In genomic region chr6:131063764-131064272, GRCh38 we compare ENCODE assay signal across 8 cellular contexts. TPM values are rescaled to one million over a fixed set of nuclear protein-coding genes. Genes with fewer than 3 reads are reported as not detected.
A peak's percentile ranks its signal among the peaks of the same experiment; 100 is the strongest.
DNase-seq lines count a peak whose midpoint lies in the region; ATAC-seq, FAIRE-seq and TF ChIP-seq lines count a peak whose summit lies in the region.

No MANE protein-coding gene starts in this region.

- H3K4me1 ChIP-seq in GM12878 (ENCODE audit: control insufficient read depth, insufficient read depth, low read length) (peaks cover 6% of the 10 kb centered on the region), mesodermal cell (ENCODE audit: control insufficient read depth, insufficient read depth, low read length, poor library complexity, severe bottlenecking) (peaks cover 7% of the 10 kb centered on the region)

- in situ Hi-C loops in GM12878 (cut with MboI) = no loop called here

- intact Hi-C loops in GM12878 (cut with micrococcal nuclease; ENCODE audit: unreplicated experiment) = loop anchor here (2.0 to 5.0 kb wide), 4 partner anchors 45 to 179 kb away; no protein-coding TSS in a partner anchor

- peak overlapping the region; percentile 61; the same call in 1 of the 2 replicates for H3K9ac ChIP-seq in GM12878 (ENCODE audit: control insufficient read depth, insufficient read depth, low read length)

- no peak for FAIRE-seq in GM12878 (lab: Jason Lieb, UNC)

- 26% methylated on average over 8 of the region's 8 CpGs for WGBS in GM12878 (ENCODE audit: insufficient coverage, insufficient replicate concordance, low lambda C conversion rate, missing lambda C conversion rate)
- WGBS in mesodermal cell (ENCODE audit: insufficient coverage in 2 of 2), 2 experiments = 54 to 55% methylated on average over 7 of the region's 8 CpGs

- H4K20me1 ChIP-seq in GM12878 (ENCODE audit: control insufficient read depth, insufficient read depth) = no peaks in the 10 kb centered on the region; the same call in 1 of the 2 replicates

- POLR2A ChIA-PET in GM12878 (lab: Charles Lee) = interaction anchor here (0.6 kb wide), 1 partner anchor 676 kb away, joined by 6 read pairs; no protein-coding TSS in a partner anchor

- CTCF ChIA-PET in GM12878 (lab: Yijun Ruan, JAX) = no interaction called here

- H3K9me3 ChIP-seq in GM12878 (replicated peaks; ENCODE audit: control insufficient read depth, insufficient read depth, low read length) (no peaks in the 10 kb centered on the region), mesodermal cell (ENCODE audit: control insufficient read depth, low read length) (no peaks in the 10 kb centered on the region)

- no peak for TF ChIP-seq POLR2A in GM12878 (IDR thresholded peaks at IDR 0.05; ENCODE audit: low read depth, low read length)

- RAD21 ChIA-PET in GM12878 (lab: Charles Lee; ENCODE audit: unreplicated experiment) = interaction anchor here (0.6 to 1.4 kb wide), 2 partner anchors 173 to 179 kb away, joined by 3 to 4 read pairs; no protein-coding TSS in a partner anchor

- H3K27me3 ChIP-seq in GM12878 (replicated peaks in 1 of 2; ENCODE audit: control insufficient read depth in 2 of 2, insufficient read depth in 2 of 2, low read length in 1 of 2) = no peaks in the 10 kb centered on the region

- peaks cover 30% of the 10 kb centered on the region for H3K79me2 ChIP-seq in GM12878 (ENCODE audit: control insufficient read depth, insufficient read depth, low read length)

- SMC1A ChIA-PET in GM12878 (lab: Charles Lee; ENCODE audit: uncharacterized antibody, unreplicated experiment) = interaction anchor here (1.0 to 1.6 kb wide), 4 partner anchors 10 to 178 kb away, joined by 3 read pairs; no protein-coding TSS in a partner anchor

- no peaks in the 10 kb centered on the region for H3K36me3 ChIP-seq in GM12878 (ENCODE audit: control insufficient read depth in 2 of 2, insufficient read depth in 2 of 2, low read length in 1 of 2)
- no peaks in the 10 kb centered on the region for H3K36me3 ChIP-seq in mesodermal cell (ENCODE audit: control insufficient read depth, insufficient read depth, low read length)

- TF ChIP-seq RAD21 in GM12878 (IDR thresholded peaks at IDR 0.05; ENCODE audit: insufficient read depth, low read depth, low read length) = no peak

- no TSS peak for BruUV-seq in GM12878 (replicated peaks; lab: Mats Ljungman, UMichigan)

- H3K27ac ChIP-seq in GM12878 (ENCODE audit: control insufficient read depth, insufficient read depth) (peak overlapping the region; percentile 67), mesodermal cell (ENCODE audit: low read depth, low read length, severe bottlenecking) (peak overlapping the region; percentile 82)

- no peak for DNase-seq in GM12878 (ENCODE audit: low read depth, low spot score)
- DNase-seq in kidney tubule cell (ENCODE audit: low spot score) = no peak
- no peak for DNase-seq in amniotic stem cell (lab: John Stamatoyannopoulos, UW)

- H3K4me2 ChIP-seq in GM12878 (ENCODE audit: control insufficient read depth, insufficient read depth) = peak overlapping the region; percentile 70

- no peak for TF ChIP-seq CTCF in GM12878 (IDR thresholded peaks at IDR 0.05 in 2 of 3, conservative IDR thresholded peaks at IDR 0.05 in 1 of 3; ENCODE audit: control insufficient read depth in 2 of 3, extremely low read depth in 1 of 3, insufficient read depth in 1 of 3, low read depth in 3 of 3, low read length in 3 of 3)

- peak overlapping the region; percentile 92 for H2AFZ ChIP-seq in GM12878 (ENCODE audit: control insufficient read depth, low read depth, low read length)

- ATAC-seq in GM18498 (IDR thresholded peaks at IDR 0.05; ENCODE audit: unreplicated experiment) (peak; percentile 1), HG03025 (IDR thresholded peaks at IDR 0.05; ENCODE audit: low FRiP score, unreplicated experiment) (peak; percentile 5), GM12878 (peak; percentile 38), GM18519 (IDR thresholded peaks at IDR 0.05; ENCODE audit: low FRiP score, unreplicated experiment) (no peak), GM21717 (IDR thresholded peaks at IDR 0.05; ENCODE audit: unreplicated experiment) (no peak)

- peak overlapping the region; percentile 88 for H3K4me3 ChIP-seq in GM12878
- peak overlapping the region; percentile 91 for H3K4me3 ChIP-seq in mesodermal cell (ENCODE audit: extremely low read depth, insufficient read depth, low read length, poor library complexity, severe bottlenecking)

- TF ChIP-seq EP300 in GM12878 (IDR thresholded peaks at IDR 0.05; ENCODE audit: borderline replicate concordance in 1 of 2, control insufficient read depth in 1 of 2, low read depth in 2 of 2, low read length in 2 of 2) = peak; percentile 72 to 92; a peak in 3 of 4 replicates

TF ChIP-seq in GM12878, 131 proteins besides CTCF, POLR2A, EP300 and RAD21 (continues in another document):
- no peak for TF ChIP-seq NRF1 (conservative IDR thresholded peaks at IDR 0.05; ENCODE audit: low read depth, low read length)
- no peak for TF ChIP-seq KDM1A (IDR thresholded peaks at IDR 0.05; ENCODE audit: borderline replicate concordance)
- TF ChIP-seq RBBP5 (conservative IDR thresholded peaks at IDR 0.05) = no peak
- peak; percentile 54; the same call in 1 of the 2 replicates for TF ChIP-seq ZBED1 (IDR thresholded peaks at IDR 0.05; ENCODE audit: borderline replicate concordance)
- no peak for TF ChIP-seq GABPA (IDR thresholded peaks at IDR 0.05; ENCODE audit: low read depth)
- no peak for TF ChIP-seq POU2F2 (IDR thresholded peaks at IDR 0.05; ENCODE audit: borderline replicate concordance, low read depth, low read length)
- no peak for TF ChIP-seq HDAC2 (IDR thresholded peaks at IDR 0.05)
- TF ChIP-seq CBX5 (IDR thresholded peaks at IDR 0.05; ENCODE audit: low read depth) = 0 out of 2 replicates have a peak, but pooled peaks have one; percentile 52
- TF ChIP-seq, protein P1, sequence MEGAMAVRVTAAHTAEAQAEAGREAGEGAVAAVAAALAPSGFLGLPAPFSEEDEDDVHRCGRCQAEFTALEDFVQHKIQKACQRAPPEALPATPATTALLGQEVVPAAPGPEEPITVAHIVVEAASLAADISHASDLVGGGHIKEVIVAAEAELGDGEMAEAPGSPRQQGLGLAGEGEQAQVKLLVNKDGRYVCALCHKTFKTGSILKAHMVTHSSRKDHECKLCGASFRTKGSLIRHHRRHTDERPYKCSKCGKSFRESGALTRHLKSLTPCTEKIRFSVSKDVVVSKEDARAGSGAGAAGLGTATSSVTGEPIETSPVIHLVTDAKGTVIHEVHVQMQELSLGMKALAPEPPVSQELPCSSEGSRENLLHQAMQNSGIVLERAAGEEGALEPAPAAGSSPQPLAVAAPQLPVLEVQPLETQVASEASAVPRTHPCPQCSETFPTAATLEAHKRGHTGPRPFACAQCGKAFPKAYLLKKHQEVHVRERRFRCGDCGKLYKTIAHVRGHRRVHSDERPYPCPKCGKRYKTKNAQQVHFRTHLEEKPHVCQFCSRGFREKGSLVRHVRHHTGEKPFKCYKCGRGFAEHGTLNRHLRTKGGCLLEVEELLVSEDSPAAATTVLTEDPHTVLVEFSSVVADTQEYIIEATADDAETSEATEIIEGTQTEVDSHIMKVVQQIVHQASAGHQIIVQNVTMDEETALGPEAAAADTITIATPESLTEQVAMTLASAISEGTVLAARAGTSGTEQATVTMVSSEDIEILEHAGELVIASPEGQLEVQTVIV (IDR thresholded peaks at IDR 0.05; ENCODE audit: borderline replicate concordance, partially characterized antibody) = no peak
- no peak for TF ChIP-seq SIX5 (IDR thresholded peaks at IDR 0.05; ENCODE audit: low read depth, low read length, severe bottlenecking)
- no peak for TF ChIP-seq NR2F1 (conservative IDR thresholded peaks at IDR 0.05)
- no peak for TF ChIP-seq ZNF274 (IDR thresholded peaks at IDR 0.05; ENCODE audit: insufficient read depth, insufficient read length)
- no peak for TF ChIP-seq HDGF (IDR thresholded peaks at IDR 0.05)
- no peak for TF ChIP-seq ZZZ3 (IDR thresholded peaks at IDR 0.05; ENCODE audit: control insufficient read depth, insufficient read length, low read depth)
- 0 out of 2 replicates have a peak, but pooled peaks have one; percentile 42 for TF ChIP-seq TCF7 (IDR thresholded peaks at IDR 0.05; ENCODE audit: borderline replicate concordance)
- no peak for TF ChIP-seq RFX5 (IDR thresholded peaks at IDR 0.05; ENCODE audit: low read depth, low read length)
- 0 out of 2 replicates have a peak, but pooled peaks have one; percentile 46 for TF ChIP-seq CHD2 (IDR thresholded peaks at IDR 0.05; ENCODE audit: borderline replicate concordance, low read depth, low read length)
- peak; percentile 62; the same call in 1 of the 2 replicates for TF ChIP-seq CBFB (IDR thresholded peaks at IDR 0.05; ENCODE audit: low read depth)
- no peak for TF ChIP-seq SMC3 (IDR thresholded peaks at IDR 0.05; ENCODE audit: borderline replicate concordance, low read length)
- TF ChIP-seq CREB1 (IDR thresholded peaks at IDR 0.05; ENCODE audit: low read depth) = peak; percentile 83

RNA-seq across cellular contexts. Expression of gene EPB41L2, which starts 0.8 kb away (rescaled TPM):
- total RNA-seq in GM12878 (2013; cell fraction: nucleolus; rRNA removed) = 200 and 217 TPM in 2 replicates
- total RNA-seq in GM12878 (2014; rRNA removed) (16.9 and 17.8 TPM in 2 replicates), GM12878 (2014; rRNA removed; fragmentation: Illumina TruSeq; extraction: Trizol) (18.3 and 18.9 TPM in 2 replicates), GM12878 (2021) (24.6 and 35.9 TPM in 2 replicates)
- polyA plus RNA-seq in GM12878 (2011; ENCODE audit: low read depth) = 13.8 TPM
- polyA plus RNA-seq in GM12878 (2011; rRNA removed) (41.6 and 53.5 TPM in 2 replicates), GM12878 (2014; fragmentation: Illumina TruSeq; extraction: Trizol) (33.6 and 37.7 TPM in 2 replicates), GM12878 (2014; fragmentation: Nextera tagmentation; extraction: Ambion mirVana) (10 to 100 TPM in 1 of 2 experiments, 1 to 10 TPM in 1; 7.4 to 10.3 TPM), GM12878 (2014; rRNA removed) (19.1 and 19.5 TPM in 2 replicates), GM12878 (2016; fragmentation: Nextera tagmentation; extraction: Ambion mirVana) (10 to 100 TPM; 18.8 to 21.2 TPM)
- 33.8 and 46.2 TPM in 2 replicates for polyA plus RNA-seq in GM12878 (2011; cell fraction: cytosol; rRNA removed)
- polyA plus RNA-seq in GM12878 (2011; cell fraction: nucleus; rRNA removed) = 49.6 and 64.8 TPM in 2 replicates
- 18.9 and 22.3 TPM in 2 replicates for polyA plus RNA-seq in GM12878 (2012)
- 77.2 and 83.8 TPM in 2 replicates for polyA minus RNA-seq in GM12878 (2011; rRNA and poly(A)+ RNA removed)
- polyA minus RNA-seq in GM12878 (2011; cell fraction: cytosol; rRNA and poly(A)+ RNA removed) = 22.1 and 31.7 TPM in 2 replicates
- polyA minus RNA-seq in GM12878 (2011; cell fraction: nucleus; rRNA and poly(A)+ RNA removed) = 48.2 and 75.6 TPM in 2 replicates
- 95.1 TPM for polyA plus RNA-seq in mesodermal cell (2013, experiment 1 of 2)
- 75.4 TPM for polyA plus RNA-seq in mesodermal cell (2013, experiment 2 of 2)

Comparison
In these comparisons a context has a peak if more than half of its experiments do, and no peak if none do; other contexts are left out.
1. ATAC-seq: peak in GM18498 (single experiment), HG03025 (single experiment) and GM12878 (single experiment); none in GM18519 (single experiment) and GM21717 (single experiment).